In the genomic region with DNA sequence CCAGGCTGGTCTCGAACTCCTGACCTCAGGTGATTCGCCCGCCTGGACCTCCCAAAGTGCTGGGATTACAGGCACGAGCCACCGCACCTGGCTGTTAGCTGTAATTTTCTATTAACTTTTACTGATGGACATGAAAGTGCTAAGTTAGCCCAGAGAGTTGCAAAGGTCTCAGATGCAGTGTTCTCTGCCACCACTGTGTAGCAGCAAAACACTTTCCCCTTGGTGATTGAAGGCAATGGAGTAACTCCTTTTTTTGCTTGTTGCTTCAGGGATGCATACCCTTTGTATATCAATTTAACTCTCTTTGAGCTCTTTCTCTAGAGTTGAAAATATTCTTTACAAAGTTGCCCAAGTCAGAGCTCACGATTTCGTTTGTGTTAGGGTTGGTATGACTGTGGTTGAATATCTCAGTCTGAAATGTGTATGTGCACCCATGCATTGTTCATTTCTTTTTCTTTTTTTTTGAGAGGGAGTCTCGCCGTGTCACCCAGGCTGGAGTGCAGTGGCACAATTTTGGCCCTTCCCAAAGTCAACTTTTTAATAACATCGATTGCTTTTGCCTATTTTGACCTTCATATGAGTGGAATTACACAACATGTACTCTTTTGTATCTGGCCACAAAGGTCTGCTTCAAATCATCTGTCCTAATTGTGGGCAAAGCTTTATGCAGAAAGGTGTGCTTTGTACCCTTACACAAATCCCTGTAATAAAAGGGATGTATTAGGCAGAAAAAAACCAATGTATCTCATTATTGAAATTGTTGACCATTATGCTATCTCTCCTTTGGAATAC, we compare ENCODE assay signal across 15 cellular contexts. TPM values are rescaled to one million over a fixed set of nuclear protein-coding genes. Genes with fewer than 3 reads are reported as not detected.
DNase-seq lines count a peak whose midpoint lies in the region; ATAC-seq, FAIRE-seq and TF ChIP-seq lines count a peak whose summit lies in the region.
"Had no signal": no experiment of that assay in that cellular context is flagged by ENCODE, and none has a peak within 500 bp of the region (broad histone marks: within the 10 kb centered on the region; RNA-seq: fewer than 3 reads in every experiment).

No MANE protein-coding gene starts in this region.

- peaks cover 97% of the 10 kb centered on the region for H3K36me3 ChIP-seq in RWPE2 (ENCODE audit: low read depth)

- peak; percentile 32 for TF ChIP-seq CTCF in GM12873 (IDR thresholded peaks at IDR 0.05; ENCODE audit: insufficient read depth, low read depth, low read length, missing control alignments)
- peak; percentile 31 for TF ChIP-seq CTCF in RWPE2 (IDR thresholded peaks at IDR 0.05; ENCODE audit: poor library complexity, severe bottlenecking)
- TF ChIP-seq CTCF in fibroblast of mammary gland (conservative IDR thresholded peaks at IDR 0.05; ENCODE audit: control insufficient read depth, insufficient read depth, low read depth, low read length): peak; percentile 5
- TF ChIP-seq CTCF in endothelial cell (IDR thresholded peaks at IDR 0.05; ENCODE audit: unreplicated experiment): no peak

- peaks cover 9% of the 10 kb centered on the region for H3K9me3 ChIP-seq in RWPE2 (ENCODE audit: severe bottlenecking)
- H3K9me3 ChIP-seq: body of pancreas had no signal

- no peaks in the 10 kb centered on the region for H3K27me3 Mint-ChIP-seq in endothelial cell (ENCODE audit: unreplicated experiment)
- H3K27me3 Mint-ChIP-seq: activated T-helper 17 cell treated with anti-CD3 and anti-CD28 coated beads, Interleukin-2, amount 50 U/mL, for 72 hours; IgD-negative memory B cell had no signal

- no peak for ATAC-seq in RWPE2 (ENCODE audit: low read depth)
- ATAC-seq: activated T-helper 17 cell treated with anti-CD3 and anti-CD28 coated beads, Interleukin-2, amount 50 U/mL, for 72 hours; body of pancreas; stimulated activated naive CD8-positive, alpha-beta T cell treated with anti-CD3 and anti-CD28 coated beads, Interleukin-15, Interleukin-2, amounts not matched to agents 100 U/mL and 50 U/mL, for 24 hours had no signal

- no peak overlapping the region for H3K4me3 Mint-ChIP-seq in endothelial cell (ENCODE audit: unreplicated experiment)
- H3K4me3 Mint-ChIP-seq: activated T-helper 17 cell treated with anti-CD3 and anti-CD28 coated beads, Interleukin-2, amount 50 U/mL, for 72 hours; IgD-negative memory B cell; T-helper 2 cell treated with Interferon-gamma antibody and Interleukin-4, amounts not matched to agents 5 μg/mL and 100 μg/mL, for 36 hours had no signal

- no peak overlapping the region for H3K27ac ChIP-seq in RWPE2 (ENCODE audit: poor library complexity, severe bottlenecking)
- H3K27ac ChIP-seq: body of pancreas had no signal

- peaks cover 3% of the 10 kb centered on the region for H3K4me1 ChIP-seq in RWPE2 (ENCODE audit: insufficient read depth, poor library complexity, severe bottlenecking)
- H3K4me1 ChIP-seq: body of pancreas had no signal

- H3K27me3 ChIP-seq in RWPE2 (ENCODE audit: insufficient read depth, poor library complexity, severe bottlenecking): no peaks in the 10 kb centered on the region
- H3K27me3 ChIP-seq: body of pancreas had no signal

- no peak overlapping the region for H3K27ac Mint-ChIP-seq in endothelial cell (ENCODE audit: unreplicated experiment)
- H3K27ac Mint-ChIP-seq: activated T-helper 17 cell treated with anti-CD3 and anti-CD28 coated beads, Interleukin-2, amount 50 U/mL, for 72 hours; IgD-negative memory B cell; T-helper 2 cell treated with Interferon-gamma antibody and Interleukin-4, amounts not matched to agents 5 μg/mL and 100 μg/mL, for 36 hours had no signal

- H3K4me3 ChIP-seq in RWPE2 (ENCODE audit: severe bottlenecking) (no peak overlapping the region), fibroblast of mammary gland (ENCODE audit: control insufficient read depth, low read depth, low read length) (no peak overlapping the region)
- H3K4me3 ChIP-seq: body of pancreas had no signal

- H3K36me3 Mint-ChIP-seq in endothelial cell (ENCODE audit: low read depth, unreplicated experiment): peaks cover 67% of the 10 kb centered on the region

- no peaks in the 10 kb centered on the region for H3K4me1 Mint-ChIP-seq in endothelial cell (ENCODE audit: unreplicated experiment)
- H3K4me1 Mint-ChIP-seq: activated T-helper 17 cell treated with anti-CD3 and anti-CD28 coated beads, Interleukin-2, amount 50 U/mL, for 72 hours had no signal

- peak; percentile 21 for DNase-seq in A172 (ENCODE audit: low spot score)
- DNase-seq in RWPE2 (ENCODE audit: low spot score): no peak
- no peak for DNase-seq in fibroblast of mammary gland (ENCODE audit: low read depth)
- no peak for DNase-seq in endothelial cell (ENCODE audit: low spot score)
- DNase-seq in stimulated activated CD4-positive, alpha-beta T cell treated with anti-CD3 and anti-CD28 coated beads, Interleukin-1b, Interleukin-23, amount 100 ng/mL, for 48 hours: no peak
- no peak for DNase-seq in stimulated activated CD8-positive, alpha-beta memory T cell treated with anti-CD3 and anti-CD28 coated beads, Interleukin-4, amount 100 ng/mL, for 48 hours
- no peak for DNase-seq in GM19239 (ENCODE audit: insufficient read length, low spot score)
- DNase-seq: AML-193; body of pancreas; NCI-H2029; stimulated activated naive CD8-positive, alpha-beta T cell treated with anti-CD3 and anti-CD28 coated beads, Interleukin-15, Interleukin-2, amounts not matched to agents 100 U/mL and 50 U/mL, for 24 hours had no signal

- H3K9me3 Mint-ChIP-seq in endothelial cell (ENCODE audit: unreplicated experiment): no peaks in the 10 kb centered on the region
- H3K9me3 Mint-ChIP-seq: activated T-helper 17 cell treated with anti-CD3 and anti-CD28 coated beads, Interleukin-2, amount 50 U/mL, for 72 hours had no signal

- no peak for FAIRE-seq in GM19239 (lab: Jason Lieb, UNC)

RNA-seq across cellular contexts. Expression of a gene that starts 52.6 kb away (rescaled TPM):
- total RNA-seq in A172 (2014; rRNA removed; shearing (Covaris generic)): 178 and 188 TPM in 2 replicates
- 312 TPM for total RNA-seq in endothelial cell (ENCODE audit: unreplicated experiment)
